In the genomic region with DNA sequence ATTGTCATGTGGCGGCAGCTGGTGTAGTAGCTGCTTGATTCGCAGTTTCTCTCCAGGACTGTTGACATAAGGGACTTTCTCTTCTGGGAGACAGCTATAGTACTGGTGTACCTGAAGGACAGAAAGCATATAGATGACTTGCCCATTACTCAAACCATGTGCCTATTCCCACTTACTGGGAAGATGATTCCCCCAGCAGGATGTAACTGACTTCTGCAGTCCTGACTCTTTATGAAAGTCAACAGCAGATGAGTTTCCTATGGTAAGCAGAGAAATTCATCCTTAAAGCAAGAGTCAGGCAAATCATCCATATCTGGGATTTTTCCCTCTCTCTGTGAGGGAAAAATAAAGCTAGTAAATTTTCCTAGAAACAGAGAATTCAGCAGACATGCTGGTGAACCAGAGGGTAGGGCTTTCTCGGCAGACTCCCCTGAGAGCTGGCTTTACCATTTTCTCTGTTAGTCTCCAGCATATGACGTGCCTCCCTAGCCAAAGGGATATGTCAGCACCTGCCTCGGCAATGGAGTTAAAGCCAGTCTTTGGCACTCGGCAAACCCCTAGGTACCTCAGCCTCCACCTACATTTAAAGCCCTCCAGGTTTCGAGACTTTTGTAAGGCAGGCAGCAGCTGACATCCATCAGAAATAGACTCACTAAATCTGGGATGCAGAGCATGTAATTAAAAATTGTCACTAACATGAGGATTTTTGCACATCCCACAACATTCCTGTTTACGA, we compare ENCODE assay signal across 12 cellular contexts.
DNase-seq lines count a peak whose midpoint lies in the region; ATAC-seq and TF ChIP-seq lines count a peak whose summit lies in the region.
"Had no signal": no experiment of that assay in that cellular context is flagged by ENCODE, and none has a peak within 500 bp of the region (broad histone marks: within the 10 kb centered on the region; RNA-seq: fewer than 3 reads in every experiment).

No MANE protein-coding gene starts in this region.

- H3K9ac ChIP-seq in mammary epithelial cell (ENCODE audit: insufficient read depth, low read length): peak overlapping the region; percentile 76
- no peak overlapping the region for H3K9ac ChIP-seq in trophoblast cell (ENCODE audit: low read length)

- CTCF ChIA-PET in mammary epithelial cell (lab: Charles Lee; ENCODE audit: low non-redundant PET): interaction anchor here (0.6 kb wide), 2 partner anchors 10 to 199 kb away, joined by 3 read pairs; no protein-coding TSS in a partner anchor

- peak overlapping the region; percentile 94 for H3K27ac ChIP-seq in mammary epithelial cell (ENCODE audit: insufficient read depth, low read depth, low read length)
- H3K27ac ChIP-seq in trophoblast cell (ENCODE audit: low read depth, low read length): no peak overlapping the region
- no peak overlapping the region for H3K27ac ChIP-seq in WERI-Rb-1

- H3K27me3 ChIP-seq in mammary epithelial cell (ENCODE audit: insufficient read depth, low read length) (no peaks in the 10 kb centered on the region), trophoblast cell (ENCODE audit: insufficient read depth, low read length) (no peaks in the 10 kb centered on the region), WERI-Rb-1 (ENCODE audit: insufficient read depth, low read depth, severe bottlenecking) (no peaks in the 10 kb centered on the region), BE2C (no peaks in the 10 kb centered on the region)
- H3K27me3 ChIP-seq: right atrium auricular region had no signal

- peak; percentile 67 for DNase-seq in mammary epithelial cell
- no peak for DNase-seq in trophoblast cell
- DNase-seq in WERI-Rb-1: no peak
- no peak for DNase-seq in BE2C
- no peak for DNase-seq in hepatic stellate cell (ENCODE audit: low spot score)
- DNase-seq in COLO829 (ENCODE audit: low spot score): no peak
- DNase-seq: COR-L47, NCI-H524 treated with DMSO at 0.1 percent for 48 hours, T-helper 17 cell had no signal

- H4K91ac ChIP-seq in trophoblast cell (ENCODE audit: low read depth, low read length): peak overlapping the region; percentile 13

- H3K79me1 ChIP-seq in trophoblast cell (ENCODE audit: low read length): peaks cover 7% of the 10 kb centered on the region

- peak overlapping the region; percentile 66 for H4K8ac ChIP-seq in trophoblast cell (ENCODE audit: low read depth, low read length)

- H3K9me3 ChIP-seq in mammary epithelial cell (replicated peaks; ENCODE audit: insufficient read depth, low read length) (no peaks in the 10 kb centered on the region), trophoblast cell (ENCODE audit: insufficient read depth, low read depth, low read length) (no peaks in the 10 kb centered on the region), WERI-Rb-1 (ENCODE audit: severe bottlenecking) (no peaks in the 10 kb centered on the region), BE2C (no peaks in the 10 kb centered on the region)
- H3K9me3 ChIP-seq: right atrium auricular region had no signal

- H4K20me1 ChIP-seq in mammary epithelial cell (ENCODE audit: insufficient read depth, low read length): no peaks in the 10 kb centered on the region

- H3K4ac ChIP-seq in trophoblast cell (ENCODE audit: low read depth, low read length): peak overlapping the region; percentile 33

- H2BK120ac ChIP-seq in trophoblast cell (ENCODE audit: insufficient read depth, low read length, poor library complexity): peak overlapping the region; percentile 63

- H2AFZ ChIP-seq in mammary epithelial cell (ENCODE audit: low read depth, low read length): peak overlapping the region; percentile 41
- H2AFZ ChIP-seq in trophoblast cell (ENCODE audit: insufficient read depth, low read length, poor library complexity): no peak overlapping the region

- ATAC-seq in GM18861 (IDR thresholded peaks at IDR 0.05; ENCODE audit: unreplicated experiment) (peak; percentile 12), HG02610 (IDR thresholded peaks at IDR 0.05; ENCODE audit: unreplicated experiment) (peak; percentile 42)
- ATAC-seq: T-helper 17 cell had no signal

- peak overlapping the region; percentile 27 for H3K23ac ChIP-seq in trophoblast cell (ENCODE audit: low read length)

- H4K12ac ChIP-seq in trophoblast cell (ENCODE audit: low read depth, low read length): no peak overlapping the region

- H3K4me3 ChIP-seq in mammary epithelial cell (replicated peaks in 1 of 3; ENCODE audit: insufficient read depth in 1 of 3, low read depth in 2 of 3, low read length in 3 of 3) (peak overlapping the region; percentile 5 to 21 (median 9)), trophoblast cell (ENCODE audit: low read depth, low read length) (no peak overlapping the region), WERI-Rb-1 (ENCODE audit: low read depth, low read length) (no peak overlapping the region), BE2C (ENCODE audit: low read depth, low read length) (no peak overlapping the region)
- H3K4me3 ChIP-seq: right atrium auricular region had no signal

- H2AK5ac ChIP-seq in trophoblast cell (ENCODE audit: low read length): peak overlapping the region; percentile 72

- BruUV-seq in mammary epithelial cell (replicated peaks; lab: Mats Ljungman, UMichigan): TSS peak; percentile 78

- H2BK12ac ChIP-seq in trophoblast cell (ENCODE audit: low read length): peak overlapping the region; percentile 73

- H3K4me2 ChIP-seq in mammary epithelial cell (ENCODE audit: insufficient read depth, low read depth, low read length) (peak overlapping the region; percentile 74), trophoblast cell (ENCODE audit: low read length) (no peak overlapping the region)

- H3K18ac ChIP-seq in trophoblast cell (ENCODE audit: low read length): peak overlapping the region; percentile 77

- WGBS in mammary epithelial cell (ENCODE audit: low coverage, missing lambda C conversion rate): 29% methylated on average over 7 of the region's 8 CpGs
- WGBS in trophoblast cell (ENCODE audit: extremely low coverage, insufficient coverage, insufficient read length): no CpG with 5 or more reads among the region's 8 CpGs

- peaks cover 63% of the 10 kb centered on the region for H3K4me1 ChIP-seq in mammary epithelial cell (ENCODE audit: insufficient read depth, low read length)
- H3K4me1 ChIP-seq in trophoblast cell (ENCODE audit: control insufficient read depth in 1 of 2, insufficient read depth in 2 of 2, low read length in 2 of 2): peaks cover 0 to 14% of the 10 kb centered on the region in 2 experiments
- no peaks in the 10 kb centered on the region; the same call in 1 of the 2 replicates for H3K4me1 ChIP-seq in BE2C

- in situ Hi-C loops in mammary epithelial cell (cut with MboI; ENCODE audit: low sequenced_read_pairs in 2 of 2): no loop called here

- TF ChIP-seq CTCF in mammary epithelial cell (conservative IDR thresholded peaks at IDR 0.05 in 1 of 2, IDR thresholded peaks at IDR 0.05 in 1 of 2; ENCODE audit: extremely low read depth in 1 of 2, insufficient read depth in 1 of 2, low read depth in 1 of 2, low read length in 2 of 2) (no peak), WERI-Rb-1 (IDR thresholded peaks at IDR 0.05; ENCODE audit: low read depth, low read length) (no peak), BE2C (IDR thresholded peaks at IDR 0.05; ENCODE audit: low read depth, low read length) (no peak)

- peaks cover 27% of the 10 kb centered on the region for H3K79me2 ChIP-seq in mammary epithelial cell (ENCODE audit: insufficient read depth, low read length)
- H3K79me2 ChIP-seq in trophoblast cell (ENCODE audit: control insufficient read depth, insufficient read depth, low read length, poor library complexity): peaks cover 2% of the 10 kb centered on the region

- H2BK5ac ChIP-seq in trophoblast cell (ENCODE audit: low read depth, low read length, poor library complexity): peak overlapping the region; percentile 45

- dilution Hi-C loops in mammary epithelial cell (cut with HindIII; ENCODE audit: low sequenced_read_pairs): no loop called here

- H3K36me3 ChIP-seq in mammary epithelial cell (ENCODE audit: insufficient read depth, low read length) (peaks cover 19% of the 10 kb centered on the region), trophoblast cell (ENCODE audit: control insufficient read depth in 1 of 2, insufficient read depth in 2 of 2, low read length in 2 of 2) (peaks cover 17 to 34% of the 10 kb centered on the region in 2 experiments), WERI-Rb-1 (peaks cover 52% of the 10 kb centered on the region), BE2C (no peaks in the 10 kb centered on the region)

- H3K14ac ChIP-seq in trophoblast cell (ENCODE audit: low read length): peak overlapping the region; percentile 28

- intact Hi-C loops in mammary epithelial cell (cut with micrococcal nuclease): loop anchor here (1.0 kb wide), 2 partner anchors 53 to 133 kb away; no protein-coding TSS in a partner anchor

Comparison
In these comparisons a context has a peak if more than half of its experiments do, and no peak if none do; other contexts are left out.
1. H3K4me3 ChIP-seq: peak in mammary epithelial cell (3 of 3); none in trophoblast cell (single experiment), WERI-Rb-1 (single experiment) and BE2C (single experiment).